ENCODE assay signal across 24 cellular contexts in the genomic region with DNA sequence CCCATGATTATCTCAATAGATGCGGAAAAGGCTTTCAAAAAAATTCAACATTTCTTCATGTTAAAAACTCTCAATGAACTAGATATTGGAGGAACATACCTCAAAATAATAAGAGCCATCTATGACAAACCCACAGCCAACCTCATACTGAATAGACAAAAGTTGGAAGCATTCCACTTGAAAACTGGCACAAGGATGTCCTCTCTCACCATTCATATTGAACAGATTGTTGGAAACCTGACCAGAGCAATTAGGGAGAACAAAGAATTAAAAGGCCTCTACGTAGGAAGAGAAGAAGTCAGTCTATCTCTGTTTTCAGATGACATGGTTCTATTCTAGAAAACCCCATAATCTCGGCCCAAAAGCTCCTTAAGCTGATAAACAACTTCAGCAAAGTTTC.
"Had no signal": no experiment of that assay in that cellular context is flagged by ENCODE, and none has a peak within 500 bp of the region (broad histone marks: within the 10 kb centered on the region; RNA-seq: fewer than 3 reads in every experiment).

No MANE protein-coding gene starts in this region.

- H3K4me3 ChIP-seq: coronary artery, dorsolateral prefrontal cortex, esophagus squamous epithelium, gastrocnemius medialis, heart right ventricle, left lung, lower lobe of right lung, mucosa of descending colon had no signal

- H3K27ac ChIP-seq: coronary artery, dorsolateral prefrontal cortex, epithelial cell of prostate, esophagus squamous epithelium, gastrocnemius medialis, heart right ventricle, left lung, lower lobe of right lung had no signal

- H3K4me1 ChIP-seq: esophagus squamous epithelium, gastrocnemius medialis, heart right ventricle, left lung, lower lobe of right lung had no signal

- DNase-seq: dermis blood vessel endothelial cell; dorsolateral prefrontal cortex; effector CD8-positive, alpha-beta T cell; effector memory CD8-positive, alpha-beta T cell; endodermal cell; erythroblast; esophagus squamous epithelium; foreskin fibroblast; foreskin melanocyte; gastrocnemius medialis; glutamatergic neuron; head of caudate nucleus; heart right ventricle; hippocampal formation; left cardiac atrium; left lung; left ventricle myocardium superior; lower lobe of right lung; mesenchymal stem cell; mucosa of descending colon; naive B cell; naive thymus-derived CD8-positive, alpha-beta T cell had no signal

- H3K36me3 ChIP-seq: esophagus squamous epithelium, gastrocnemius medialis, heart right ventricle, left lung, lower lobe of right lung had no signal

- H3K27me3 ChIP-seq: dorsolateral prefrontal cortex, esophagus squamous epithelium, gastrocnemius medialis, heart right ventricle, left lung had no signal

- H3K9me3 ChIP-seq: gastrocnemius medialis had no signal
